19 cellular contexts compared by ENCODE assay signal in the genomic region with DNA sequence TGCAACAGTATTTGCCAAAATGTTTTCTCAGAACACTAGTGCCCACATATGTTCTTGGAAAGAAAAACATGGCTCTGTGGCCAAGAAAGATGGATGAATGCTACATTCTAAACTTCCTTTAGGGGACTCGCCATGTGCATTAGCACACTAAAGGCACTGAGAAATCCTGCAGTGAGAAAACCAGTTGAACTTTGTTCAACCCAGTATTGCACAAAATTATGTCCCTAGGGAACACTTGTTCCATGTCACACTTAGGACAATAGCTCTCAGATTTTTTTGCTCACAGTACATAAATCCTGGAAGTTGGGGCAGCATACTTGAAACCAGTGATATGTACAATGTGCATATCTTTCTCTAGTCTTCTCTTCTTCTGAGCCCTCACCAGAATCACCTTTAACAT.
"Had no signal": no experiment of that assay in that cellular context is flagged by ENCODE, and none has a peak within 500 bp of the region (broad histone marks: within the 10 kb centered on the region; RNA-seq: fewer than 3 reads in every experiment).

No MANE protein-coding gene starts in this region.

- DNase-seq: activated CD4-positive, alpha-beta T cell treated with anti-CD3 and anti-CD28 coated beads, Interleukin-2, amount 10 ng/mL, durations not matched to agents 24 days and 14 days; activated CD4-positive, CD25-positive, alpha-beta regulatory T cell; activated CD8-positive, alpha-beta memory T cell treated with anti-CD3 and anti-CD28 coated beads, Interleukin-2, amount 50 U/mL, for 48 hours; activated CD8-positive, alpha-beta T cell treated with anti-CD3 and anti-CD28 coated beads, Interleukin-2, amount 10 ng/mL, durations not matched to agents 7 days and 5 days; activated naive CD4-positive, alpha-beta T cell; anterior cingulate cortex; brain microvascular endothelial cell; effector CD4-positive, alpha-beta T cell; foreskin fibroblast; hippocampal formation; kidney; left ventricle myocardium superior; mesenchymal stem cell; naive thymus-derived CD8-positive, alpha-beta T cell; sigmoid colon; spleen had no signal

- H3K9ac ChIP-seq: parathyroid adenoma had no signal

- H3K79me2 ChIP-seq: parathyroid adenoma had no signal

- H3K27ac ChIP-seq: brain microvascular endothelial cell, coronary artery, parathyroid adenoma, sigmoid colon, spleen had no signal

- FAIRE-seq: endothelial cell of umbilical vein, kidney had no signal

- H3K27me3 ChIP-seq: brain microvascular endothelial cell, sigmoid colon had no signal

- H3K4me1 ChIP-seq: spleen had no signal

- H3K36me3 ChIP-seq: brain microvascular endothelial cell, sigmoid colon, spleen had no signal

- H2AFZ ChIP-seq: parathyroid adenoma had no signal

- H3K4me3 ChIP-seq: coronary artery, sigmoid colon, spleen had no signal

- ATAC-seq: activated CD8-positive, alpha-beta T cell treated with anti-CD3 and anti-CD28 coated beads, Interleukin-2, amount 10 ng/mL, durations not matched to agents 7 days and 5 days; left ventricle myocardium superior; naive thymus-derived CD8-positive, alpha-beta T cell had no signal

- H3K9me3 ChIP-seq: sigmoid colon, spleen had no signal
